8 cellular contexts compared by ENCODE assay signal in genomic region chr3:28476194-28476593, GRCh38.
DNase-seq lines count a peak whose midpoint lies in the region; ATAC-seq and TF ChIP-seq lines count a peak whose summit lies in the region.

No MANE protein-coding gene starts in this region.

- H3K4me3 ChIP-seq in Karpas-422 (ENCODE audit: low read length) (no peak overlapping the region), SU-DHL-6 (ENCODE audit: insufficient read depth, low read length, poor library complexity, severe bottlenecking) (no peak overlapping the region)

- H3K4me1 Mint-ChIP-seq in activated T-cell treated with anti-CD3 and anti-CD28 coated beads, Interleukin-2, amount 50 U/mL, for 4 hours (ENCODE audit: low read depth) = no peaks in the 10 kb centered on the region

- no peak overlapping the region for H3K4me2 ChIP-seq in Karpas-422 (ENCODE audit: low read depth, low read length, poor library complexity, severe bottlenecking)
- H3K4me2 ChIP-seq in SU-DHL-6 (ENCODE audit: low read depth, low read length, poor library complexity, severe bottlenecking) = no peak overlapping the region

- no peaks in the 10 kb centered on the region for H3K4me1 ChIP-seq in Karpas-422 (ENCODE audit: low read length)

- no peak overlapping the region for H2AFZ ChIP-seq in Karpas-422 (ENCODE audit: low read length)
- H2AFZ ChIP-seq in SU-DHL-6 (ENCODE audit: low read depth, low read length, severe bottlenecking) = no peak overlapping the region

- H3K9me2 ChIP-seq in Karpas-422 (replicated peaks; ENCODE audit: insufficient read depth, low read length) (no peaks in the 10 kb centered on the region), SU-DHL-6 (replicated peaks; ENCODE audit: insufficient read depth, low read length) (no peaks in the 10 kb centered on the region)

- TF ChIP-seq CTCF in SU-DHL-6 (IDR thresholded peaks at IDR 0.05; ENCODE audit: insufficient read depth, low read length, poor library complexity, severe bottlenecking) = peak; percentile 39

- H4K20me1 ChIP-seq in Karpas-422 (ENCODE audit: insufficient read depth, low read depth, low read length) (no peaks in the 10 kb centered on the region), SU-DHL-6 (ENCODE audit: low read depth, low read length) (no peaks in the 10 kb centered on the region)

- H3K9me3 Mint-ChIP-seq in activated T-cell treated with anti-CD3 and anti-CD28 coated beads, Interleukin-2, amount 50 U/mL, for 4 hours = peaks cover 12% of the 10 kb centered on the region

- H3K27ac ChIP-seq in Karpas-422 (ENCODE audit: low read length) = no peak overlapping the region
- H3K27ac ChIP-seq in SU-DHL-6 (ENCODE audit: low read depth, low read length) = no peak overlapping the region

- H3K9ac ChIP-seq in Karpas-422 (ENCODE audit: low read length) (no peak overlapping the region), SU-DHL-6 (ENCODE audit: low read length) (no peak overlapping the region)

- H3K27me3 Mint-ChIP-seq in activated T-cell treated with anti-CD3 and anti-CD28 coated beads, Interleukin-2, amount 50 U/mL, for 4 hours (ENCODE audit: low read depth) = no peaks in the 10 kb centered on the region

- ATAC-seq in GM19043 (IDR thresholded peaks at IDR 0.05; ENCODE audit: low read depth, unreplicated experiment) = peak; percentile 64
- no peak for ATAC-seq in activated T-cell treated with anti-CD3 and anti-CD28 coated beads, Interleukin-2, amount 50 U/mL, for 4 hours

- DNase-seq in CMK (ENCODE audit: low read depth) = peak; percentile 3
- peak; percentile 79 for DNase-seq in Karpas-422
- DNase-seq in glomerular visceral epithelial cell (ENCODE audit: extremely low spot score) = peak; percentile 21
- peak; percentile 74 for DNase-seq in superior temporal gyrus (ENCODE audit: extremely low spot score)
- DNase-seq in activated T-cell treated with anti-CD3 and anti-CD28 coated beads, Interleukin-2, amount 50 U/mL, for 4 hours = no peak
- no peak for DNase-seq in GF-D8 (lab: John Stamatoyannopoulos, UW)

- H3K36me3 ChIP-seq in Karpas-422 (ENCODE audit: insufficient read depth, low read length) = no peaks in the 10 kb centered on the region
- no peaks in the 10 kb centered on the region for H3K36me3 ChIP-seq in SU-DHL-6 (ENCODE audit: low read length)

- H3K79me2 ChIP-seq in Karpas-422 (ENCODE audit: low read length) (no peaks in the 10 kb centered on the region), SU-DHL-6 (ENCODE audit: insufficient read depth, low read length) (no peaks in the 10 kb centered on the region)

- H3K27me3 ChIP-seq in Karpas-422 (ENCODE audit: low read length) (no peaks in the 10 kb centered on the region), SU-DHL-6 (ENCODE audit: low read length) (no peaks in the 10 kb centered on the region)

- no peaks in the 10 kb centered on the region for H3K36me3 Mint-ChIP-seq in activated T-cell treated with anti-CD3 and anti-CD28 coated beads, Interleukin-2, amount 50 U/mL, for 4 hours (ENCODE audit: insufficient read depth)

- no peaks in the 10 kb centered on the region for H3F3A ChIP-seq in SU-DHL-6 (ENCODE audit: insufficient read depth)

- H3K4me3 Mint-ChIP-seq in activated T-cell treated with anti-CD3 and anti-CD28 coated beads, Interleukin-2, amount 50 U/mL, for 4 hours = no peak overlapping the region

- H3K9me3 ChIP-seq in Karpas-422 (ENCODE audit: low read length) (no peaks in the 10 kb centered on the region), SU-DHL-6 (ENCODE audit: insufficient read depth, low read length) (no peaks in the 10 kb centered on the region)

Comparison
In these comparisons a context has a peak if more than half of its experiments do, and no peak if none do; other contexts are left out.
1. DNase-seq: peak in CMK (single experiment), Karpas-422 (single experiment), glomerular visceral epithelial cell (single experiment) and superior temporal gyrus (single experiment); none in activated T-cell treated with anti-CD3 and anti-CD28 coated beads, Interleukin-2, amount 50 U/mL, for 4 hours (single experiment) and GF-D8 (single experiment).